9 cellular contexts compared by ENCODE assay signal in the genomic region with DNA sequence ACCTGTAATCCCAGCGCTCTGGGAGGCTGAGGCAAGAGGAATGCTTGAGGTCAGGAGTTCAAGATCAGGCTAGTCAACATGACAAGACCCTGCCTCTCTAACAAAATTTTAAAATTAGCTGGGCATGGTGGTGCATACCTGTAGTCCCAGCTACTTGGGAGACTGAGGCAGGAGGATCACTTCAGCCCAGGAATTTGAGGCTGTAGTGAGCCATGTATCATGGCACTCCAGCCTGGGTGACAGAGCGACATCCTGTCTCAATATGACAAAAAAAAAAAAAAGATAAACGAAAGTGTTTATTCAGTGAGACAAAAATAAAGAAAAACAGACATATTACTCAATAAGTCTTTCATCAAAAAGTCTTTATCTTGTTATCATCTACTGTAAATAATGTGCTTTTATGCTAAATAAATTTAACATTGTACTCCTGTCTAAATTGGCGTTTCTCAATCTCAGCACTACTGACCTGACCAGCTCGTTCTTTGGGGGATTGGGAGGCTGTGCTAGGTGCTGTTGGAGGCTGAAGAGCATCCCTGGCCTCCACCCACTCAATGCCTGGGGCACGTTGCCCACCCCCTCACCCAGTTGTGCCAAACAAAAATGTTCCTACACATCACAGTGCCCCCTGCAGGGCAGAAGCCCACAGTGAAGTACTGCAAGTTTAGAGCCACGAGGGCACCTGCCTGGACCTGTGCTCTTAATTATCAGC.
DNase-seq lines count a peak whose midpoint lies in the region; ATAC-seq and TF ChIP-seq lines count a peak whose summit lies in the region.
"Had no signal": no experiment of that assay in that cellular context is flagged by ENCODE, and none has a peak within 500 bp of the region (broad histone marks: within the 10 kb centered on the region; RNA-seq: fewer than 3 reads in every experiment).

No MANE protein-coding gene starts in this region.

- DNase-seq in ACHN (peak; percentile 59), GM10266 (ENCODE audit: extremely low spot score) (no peak), NT2/D1 (ENCODE audit: low read depth, low spot score) (peak; percentile 38), fibroblast of pulmonary artery (ENCODE audit: low read depth) (peak; percentile 10), foreskin melanocyte (no peak), cerebellar nuclear complex (lab: John Stamatoyannopoulos, UW) (no peak)
- DNase-seq: effector memory CD4-positive, alpha-beta T cell had no signal

- no peaks in the 10 kb centered on the region for H3K27me3 ChIP-seq in NT2/D1 (ENCODE audit: insufficient read depth, insufficient read length)

- TF ChIP-seq CTCF in GM10266 (IDR thresholded peaks at IDR 0.05; ENCODE audit: control insufficient read depth, insufficient read depth, low read depth, missing control alignments) (peak; percentile 54), fibroblast of pulmonary artery (IDR thresholded peaks at IDR 0.05; ENCODE audit: low read length, missing control alignments) (peak; percentile 51)

- peaks cover 81% of the 10 kb centered on the region for H3K36me3 ChIP-seq in NT2/D1 (ENCODE audit: insufficient read depth, insufficient read length, low read length)

- H3K4me1 ChIP-seq in NT2/D1 (ENCODE audit: insufficient read depth, insufficient read length), result no peaks in the 10 kb centered on the region

- ATAC-seq in GM19452 (IDR thresholded peaks at IDR 0.05; ENCODE audit: unreplicated experiment) (no peak), HG03097 (IDR thresholded peaks at IDR 0.05; ENCODE audit: low FRiP score, unreplicated experiment) (no peak)

- in situ Hi-C loops in ACHN (cut with HindIII; ENCODE audit: low pct_ligation_motif_present, low pct_unique_long_range_greater_than_20kb, low sequenced_read_pairs), result no loop called here

- no peak overlapping the region for H3K9ac ChIP-seq in NT2/D1 (ENCODE audit: insufficient read length, low read depth)

- peaks cover 6% of the 10 kb centered on the region for H3K9me3 ChIP-seq in NT2/D1 (ENCODE audit: insufficient read depth, low read length)

- no peak overlapping the region for H3K4me3 ChIP-seq in NT2/D1 (ENCODE audit: insufficient read length, low read depth)
- H3K4me3 ChIP-seq in fibroblast of pulmonary artery (replicated peaks; ENCODE audit: low read depth, low read length), result no peak overlapping the region

Comparison
In these comparisons a context has a peak if more than half of its experiments do, and no peak if none do; other contexts are left out.
1. DNase-seq: peak in ACHN (single experiment), NT2/D1 (single experiment) and fibroblast of pulmonary artery (single experiment); none in GM10266 (single experiment), foreskin melanocyte (single experiment) and cerebellar nuclear complex (0 of 2).